Comparison of ENCODE assay signal across 8 cellular contexts in genomic region chr3:134030382-134030753, GRCh38. TPM values are rescaled to one million over a fixed set of nuclear protein-coding genes. Genes with fewer than 3 reads are reported as not detected.
A peak's percentile ranks its signal among the peaks of the same experiment; 100 is the strongest.
DNase-seq lines count a peak whose midpoint lies in the region; TF ChIP-seq lines count a peak whose summit lies in the region.
"Had no signal": no experiment of that assay in that cellular context is flagged by ENCODE, and none has a peak within 500 bp of the region (broad histone marks: within the 10 kb centered on the region; RNA-seq: fewer than 3 reads in every experiment).

No MANE protein-coding gene starts in this region.

- H3F3A ChIP-seq in SK-N-SH (replicated peaks; ENCODE audit: insufficient read depth): no peaks in the 10 kb centered on the region

- POLR2A ChIA-PET in SK-N-SH (lab: Yijun Ruan, JAX): no interaction called here

- H3K9me3 ChIP-seq in SK-N-SH (no peaks in the 10 kb centered on the region), right atrium auricular region (no peaks in the 10 kb centered on the region), spleen (no peaks in the 10 kb centered on the region)

- no peaks in the 10 kb centered on the region for H4K20me1 ChIP-seq in SK-N-SH (ENCODE audit: insufficient read depth)

- H2AFZ ChIP-seq in SK-N-SH (ENCODE audit: low read depth): peak overlapping the region; percentile 81; the same call in 1 of the 2 replicates

- DNase-seq in HFFc6: no peak
- no peak for DNase-seq in SK-N-SH
- DNase-seq in right atrium auricular region (ENCODE audit: low spot score): no peak
- DNase-seq in spleen: no peak
- DNase-seq in superior temporal gyrus (ENCODE audit: extremely low spot score): no peak
- no peak for DNase-seq in T-helper 1 cell
- DNase-seq in erythroblast (lab: John Stamatoyannopoulos, UW): no peak

- peak overlapping the region; percentile 66 for H3K4me3 Mint-ChIP-seq in HFFc6

- CTCF ChIA-PET in SK-N-SH (lab: Yijun Ruan, JAX): interaction anchor here (0.7 kb wide), 1 partner anchor 76 kb away, joined by 3 read pairs; no protein-coding TSS in a partner anchor

- no peak for TF ChIP-seq RAD21 in SK-N-SH (IDR thresholded peaks at IDR 0.05; ENCODE audit: low read length)

- H3K36me3 ChIP-seq in SK-N-SH (replicated peaks in 1 of 2; ENCODE audit: control insufficient read depth in 1 of 2, insufficient read depth in 2 of 2, low read length in 1 of 2) (no peaks in the 10 kb centered on the region), right atrium auricular region (no peaks in the 10 kb centered on the region), spleen (no peaks in the 10 kb centered on the region)

- TF ChIP-seq EP300 in SK-N-SH (IDR thresholded peaks at IDR 0.05; ENCODE audit: borderline replicate concordance in 1 of 2, low read depth in 1 of 2, low read length in 1 of 2): no peak

- H3K4me2 ChIP-seq in SK-N-SH: peak overlapping the region; percentile 89

- peaks cover 22% of the 10 kb centered on the region for H3K4me1 Mint-ChIP-seq in HFFc6 (ENCODE audit: low read depth)

- H3K9ac ChIP-seq in SK-N-SH: no peak overlapping the region

- H3K27ac Mint-ChIP-seq in HFFc6: no peak overlapping the region

- TF ChIP-seq CTCF in HFFc6 (IDR thresholded peaks at IDR 0.05) (no peak), SK-N-SH (IDR thresholded peaks at IDR 0.05) (no peak), right atrium auricular region (IDR thresholded peaks at IDR 0.05) (no peak), spleen (IDR thresholded peaks at IDR 0.05 in 8 of 11, conservative IDR thresholded peaks at IDR 0.05 in 3 of 11) (no peak)

- peaks cover 24% of the 10 kb centered on the region for H3K27me3 Mint-ChIP-seq in HFFc6 (ENCODE audit: insufficient read depth)

- TF ChIP-seq POLR2A in spleen (IDR thresholded peaks at IDR 0.05) (no peak), erythroblast (IDR thresholded peaks at IDR 0.05; ENCODE audit: low read length) (no peak)

- no peaks in the 10 kb centered on the region for H3K36me3 Mint-ChIP-seq in HFFc6 (ENCODE audit: low read depth)

- H3K9me2 ChIP-seq in SK-N-SH: no peaks in the 10 kb centered on the region

- intact Hi-C loops in spleen (cut with DNase I; ENCODE audit: low total_unique reads): no loop called here

- H3K9me3 Mint-ChIP-seq in HFFc6: no peaks in the 10 kb centered on the region

- H3K4me1 ChIP-seq in SK-N-SH (ENCODE audit: control insufficient read depth in 1 of 2, insufficient read depth in 2 of 2, low read depth in 1 of 2, low read length in 1 of 2) (peaks cover 0 to 6% of the 10 kb centered on the region in 2 experiments; a peak in 1 of 4 replicates), right atrium auricular region (peaks cover 0 to 23% of the 10 kb centered on the region in 2 donors), spleen (peaks cover 0 to 32% (median 17%) of the 10 kb centered on the region in 6 donors)

- H3K4me3 ChIP-seq in SK-N-SH (ENCODE audit: low read depth in 2 of 2, low read length in 1 of 2) (peak overlapping the region; percentile 62 to 65), right atrium auricular region (peak overlapping the region; percentile 50 to 62), spleen (peak overlapping the region in 6 of 8 donors; percentile 42 to 68 (median 48))

- H3K27me3 ChIP-seq in SK-N-SH (ENCODE audit: insufficient read depth): peaks cover 4% of the 10 kb centered on the region; the same call in 1 of the 2 replicates
- no peaks in the 10 kb centered on the region for H3K27me3 ChIP-seq in right atrium auricular region
- H3K27me3 ChIP-seq in spleen (replicated peaks in 1 of 7): peaks cover 0 to 58% (median 13%) of the 10 kb centered on the region in 7 donors

- no peaks in the 10 kb centered on the region for H3K79me2 ChIP-seq in SK-N-SH (ENCODE audit: insufficient read depth)

- H3K27ac ChIP-seq in SK-N-SH (ENCODE audit: low read depth in 2 of 2, low read length in 1 of 2): no peak overlapping the region
- H3K27ac ChIP-seq in right atrium auricular region: no peak overlapping the region
- peak overlapping the region in 3 of 8 donors; percentile 51 to 80 (median 76) for H3K27ac ChIP-seq in spleen

- 33% methylated on average over 8 of the region's 9 CpGs for WGBS in SK-N-SH (ENCODE audit: low lambda C conversion rate)
- WGBS in spleen, 5 donors: 12 to 17% (median 14%) methylated on average over 8 to 9 of the region's 9 CpGs

TF ChIP-seq in SK-N-SH, 30 proteins besides CTCF, POLR2A, EP300 and RAD21:
- TF ChIP-seq MXI1 (IDR thresholded peaks at IDR 0.05; ENCODE audit: low read depth, low read length): no peak
- TF ChIP-seq NFIC (IDR thresholded peaks at IDR 0.05; ENCODE audit: borderline replicate concordance): peak; percentile 45
TF ChIP-seq in SK-N-SH: peak in this region for 1.

RNA-seq across cellular contexts. Expression of gene SLCO2A1, which starts 0.6 kb away (rescaled TPM):
- total RNA-seq in HFFc6 (2021; fragmentation: NEBNext Ultra II Directional; extraction: Animal tissue kit (Norgen Biotek cat#: 25700)): under 1 TPM in 2 of 6 experiments, not detected in 4; 0.13 to 0.17 TPM
- polyA plus RNA-seq in SK-N-SH (2012; rRNA removed) (5.8 and 9.3 TPM in 2 replicates), spleen (1 to 10 TPM; 4.8 to 6.7 (median 5.4) TPM)
- polyA plus RNA-seq in SK-N-SH (2012; cell fraction: cytosol; rRNA removed): 3.2 and 4.8 TPM in 2 replicates
- 10.5 and 12.4 TPM in 2 replicates for polyA plus RNA-seq in SK-N-SH (2012; cell fraction: nucleus; rRNA removed)
- total RNA-seq in right atrium auricular region (10 to 100 TPM; 15.1 to 36.4 TPM), spleen (100 to 1,000 TPM in 1 of 7 donors, 10 to 100 TPM in 6; 18.2 to 118 (median 46.4) TPM)
- total RNA-seq: NCI-H460 had no signal

Comparison
In these comparisons a context has a peak if more than half of its experiments do, and no peak if none do; other contexts are left out.
1. RNA of gene SLCO2A1, which starts 0.6 kb away (total RNA-seq): 18.2 to 118 TPM in spleen and 15.1 to 36.4 TPM in right atrium auricular region; 0.13 to 0.17 TPM in HFFc6; every median in the first group is over 10 times any median in the second.
2. Peak in every context shown above with its lines, with median percentiles within 50 percentile points of each other: H3K4me3 ChIP-seq.